Comparison of ENCODE assay signal across 20 cellular contexts in genomic region chr2:23618265-23618664, GRCh38.
DNase-seq lines count a peak whose midpoint lies in the region; ATAC-seq, FAIRE-seq and TF ChIP-seq lines count a peak whose summit lies in the region.
"Had no signal": no experiment of that assay in that cellular context is flagged by ENCODE, and none has a peak within 500 bp of the region (broad histone marks: within the 10 kb centered on the region; RNA-seq: fewer than 3 reads in every experiment).

No MANE protein-coding gene starts in this region.

- peaks cover 5% of the 10 kb centered on the region for H3K36me3 Mint-ChIP-seq in brain
- no peaks in the 10 kb centered on the region for H3K36me3 Mint-ChIP-seq in neural crest cell (ENCODE audit: low read depth)
- H3K36me3 Mint-ChIP-seq: CD4-positive, CD25-positive, alpha-beta regulatory T cell; IgD-negative memory B cell had no signal

- H3K4me1 ChIP-seq in esophagus squamous epithelium, result peaks cover 0 to 50% (median 17%) of the 10 kb centered on the region in 3 donors
- peaks cover 5 to 31% (median 18%) of the 10 kb centered on the region in 5 donors for H3K4me1 ChIP-seq in subcutaneous abdominal adipose tissue (ENCODE audit: control insufficient read depth in 5 of 5, insufficient read depth in 5 of 5, low read length in 5 of 5)

- WGBS in esophagus squamous epithelium, 2 donors, result 87 to 93% methylated on average over 7 to 8 of the region's 10 CpGs

- no peak for FAIRE-seq in urothelium cell line (lab: Jason Lieb, UNC)
- FAIRE-seq: astrocyte, colon, G401.6, keratinocyte, TTC549 had no signal

- TF ChIP-seq CTCF in brain (conservative IDR thresholded peaks at IDR 0.05) (no peak), esophagus squamous epithelium (IDR thresholded peaks at IDR 0.05) (no peak), neural crest cell (conservative IDR thresholded peaks at IDR 0.05) (no peak)

- TF ChIP-seq POLR2A in esophagus squamous epithelium (IDR thresholded peaks at IDR 0.05), result no peak

- ATAC-seq in HG03469 (IDR thresholded peaks at IDR 0.05; ENCODE audit: unreplicated experiment), result no peak

- H3K9me3 Mint-ChIP-seq in brain (peaks cover 0 to 7% (median 4%) of the 10 kb centered on the region in 5 experiments), neural crest cell (no peaks in the 10 kb centered on the region)
- H3K9me3 Mint-ChIP-seq: activated naive CD4-positive, alpha-beta T cell treated with anti-CD3 and anti-CD28 coated beads, Interleukin-2, amount 50 U/mL, for 24 hours had no signal

- H3K4me3 ChIP-seq in esophagus squamous epithelium (no peak overlapping the region), subcutaneous abdominal adipose tissue (ENCODE audit: low read depth in 1 of 5, low read length in 5 of 5) (no peak overlapping the region)

- H3K36me3 ChIP-seq in esophagus squamous epithelium (no peaks in the 10 kb centered on the region), subcutaneous abdominal adipose tissue (ENCODE audit: control insufficient read depth in 5 of 5, insufficient read depth in 5 of 5, low read length in 5 of 5) (no peaks in the 10 kb centered on the region)

- intact Hi-C loops in esophagus squamous epithelium (cut with DNase I), result no loop called here

- H3K4me3 Mint-ChIP-seq in brain (peak overlapping the region in 2 of 5 experiments; percentile 29 to 72), neural crest cell (peak overlapping the region; percentile 16)
- H3K4me3 Mint-ChIP-seq: activated naive CD4-positive, alpha-beta T cell treated with anti-CD3 and anti-CD28 coated beads, Interleukin-2, amount 50 U/mL, for 24 hours; CD4-positive, CD25-positive, alpha-beta regulatory T cell; IgD-negative memory B cell had no signal

- no peak for DNase-seq in esophagus squamous epithelium (lab: John Stamatoyannopoulos, UW)
- no peak for DNase-seq in neural crest cell (ENCODE audit: low read depth, low spot score)
- DNase-seq in urothelium cell line (ENCODE audit: low spot score), result no peak
- no peak for DNase-seq in DMS 273 treated with DMSO at 0.1 percent for 48 hours (lab: John Stamatoyannopoulos, UW)
- no peak for DNase-seq in NCI-H446 (lab: John Stamatoyannopoulos, UW)
- DNase-seq: CD4-positive, CD25-positive, alpha-beta regulatory T cell; mesendoderm; NCI-H2107; NCI-H526 treated with DMSO at 0.1 percent for 48 hours; stimulated activated CD8-positive, alpha-beta memory T cell treated with anti-CD3 and anti-CD28 coated beads, Interleukin-4, amount 100 ng/mL, for 48 hours had no signal

- peak overlapping the region; percentile 17 to 93 (median 83) for H3K27ac Mint-ChIP-seq in brain
- H3K27ac Mint-ChIP-seq in neural crest cell (ENCODE audit: unreplicated experiment), result peak overlapping the region; percentile 58
- H3K27ac Mint-ChIP-seq: activated naive CD4-positive, alpha-beta T cell treated with anti-CD3 and anti-CD28 coated beads, Interleukin-2, amount 50 U/mL, for 24 hours; CD4-positive, CD25-positive, alpha-beta regulatory T cell; IgD-negative memory B cell had no signal

- H3K9ac ChIP-seq in subcutaneous abdominal adipose tissue (ENCODE audit: low read length in 5 of 5), result no peak overlapping the region

- no peaks in the 10 kb centered on the region for H3K27me3 ChIP-seq in esophagus squamous epithelium
- peaks cover 0 to 2% (median 0%) of the 10 kb centered on the region in 5 donors for H3K27me3 ChIP-seq in subcutaneous abdominal adipose tissue (ENCODE audit: control insufficient read depth in 5 of 5, insufficient read depth in 4 of 5, low read length in 5 of 5)

- no peaks in the 10 kb centered on the region for H3K27me3 Mint-ChIP-seq in brain
- no peaks in the 10 kb centered on the region for H3K27me3 Mint-ChIP-seq in neural crest cell (ENCODE audit: low read depth)
- H3K27me3 Mint-ChIP-seq: activated naive CD4-positive, alpha-beta T cell treated with anti-CD3 and anti-CD28 coated beads, Interleukin-2, amount 50 U/mL, for 24 hours; IgD-negative memory B cell had no signal

- peaks cover 88% of the 10 kb centered on the region for H3K4me1 Mint-ChIP-seq in brain
- peaks cover 67% of the 10 kb centered on the region for H3K4me1 Mint-ChIP-seq in neural crest cell

- H3K27ac ChIP-seq in esophagus squamous epithelium (peak overlapping the region; percentile 66 to 91 (median 88)), subcutaneous abdominal adipose tissue (ENCODE audit: low read depth, low read length) (peak overlapping the region; percentile 55)

- no peaks in the 10 kb centered on the region for H3K9me3 ChIP-seq in esophagus squamous epithelium
- H3K9me3 ChIP-seq in subcutaneous abdominal adipose tissue (ENCODE audit: control insufficient read depth in 5 of 5, low read length in 5 of 5), result no peaks in the 10 kb centered on the region
